1 cellular context compared by ENCODE assay signal in the genomic region with DNA sequence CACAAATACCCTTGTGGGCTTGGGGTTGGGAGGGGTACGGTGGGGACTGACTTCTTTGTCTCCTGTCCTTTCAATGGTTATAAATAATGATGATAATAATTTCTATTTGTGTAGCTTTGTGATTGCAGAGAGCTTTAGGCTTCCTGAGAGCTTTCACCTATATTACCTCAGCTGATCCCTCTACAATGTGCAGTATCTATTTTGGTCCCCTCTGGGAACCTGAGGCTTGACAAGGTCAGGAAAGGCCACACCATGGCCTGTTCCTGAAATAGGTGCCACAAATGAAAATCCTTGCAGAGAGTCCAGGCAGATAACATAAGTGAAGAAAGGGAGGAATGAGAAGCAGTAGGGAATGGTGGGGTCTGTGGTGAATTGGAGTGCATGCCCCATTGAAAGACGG. TPM values are rescaled to one million over a fixed set of nuclear protein-coding genes. Genes with fewer than 3 reads are reported as not detected.
"Had no signal": no experiment of that assay in that cellular context is flagged by ENCODE, and none has a peak within 500 bp of the region (broad histone marks: within the 10 kb centered on the region; RNA-seq: fewer than 3 reads in every experiment).

No MANE protein-coding gene starts in this region.

RNA-seq across cellular contexts. Expression of a gene that starts 45.6 kb away (rescaled TPM):
- total RNA-seq: GM12878 had no signal
